32 cellular contexts compared by ENCODE assay signal in the genomic region with DNA sequence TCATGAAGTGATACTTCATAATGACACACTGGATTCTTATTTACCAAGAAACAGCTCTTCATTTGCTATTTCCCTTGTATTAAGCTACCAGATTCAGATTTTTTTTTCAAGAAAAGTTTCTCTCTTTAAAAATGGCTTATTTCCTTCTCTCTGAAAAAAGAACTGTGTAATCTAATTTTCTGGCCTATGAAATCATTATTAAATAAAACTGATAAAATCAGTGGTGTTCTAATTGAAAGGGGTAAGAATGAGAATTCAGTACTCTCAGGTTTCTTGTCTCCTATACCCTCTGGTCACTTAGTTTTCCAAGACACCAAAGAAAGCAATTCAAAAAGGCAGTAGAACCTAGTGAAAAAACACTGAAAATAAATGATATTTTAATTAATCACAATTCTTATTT.
"Had no signal": no experiment of that assay in that cellular context is flagged by ENCODE, and none has a peak within 500 bp of the region (broad histone marks: within the 10 kb centered on the region; RNA-seq: fewer than 3 reads in every experiment).

No MANE protein-coding gene starts in this region.

- H3K4me3 Mint-ChIP-seq: activated CD4-positive, alpha-beta memory T cell treated with anti-CD3 and anti-CD28 coated beads for 36 hours; activated naive CD4-positive, alpha-beta T cell treated with anti-CD3 and anti-CD28 coated beads, Interleukin-2, amount 50 U/mL, for 24 hours; activated T-cell treated with anti-CD3 and anti-CD28 coated beads, Interleukin-2, amount 50 U/mL, for 24 hours; natural killer cell; neural progenitor cell; stimulated activated memory B cell treated with anti-CD40 and anti-IgM and Interleukin-4, amounts not matched to agents 10 μg/mL and 1 μg/mL and 100 μg/mL, for 72 hours; stimulated activated naive CD8-positive, alpha-beta T cell treated with anti-CD3 and anti-CD28 coated beads, Interleukin-15, amount 100 ng/mL, for 72 hours; T-helper 1 cell treated with Interleukin-12 subunit alpha and Interleukin-12 subunit beta and Interleukin-4 antibody, amounts not matched to agents 30 μg/mL and 1 μg/mL, for 36 hours; type B pancreatic cell had no signal

- H3K4me2 ChIP-seq: neural progenitor cell had no signal

- H3K27me3 Mint-ChIP-seq: activated CD4-positive, alpha-beta memory T cell treated with anti-CD3 and anti-CD28 coated beads for 36 hours; activated naive CD4-positive, alpha-beta T cell treated with anti-CD3 and anti-CD28 coated beads, Interleukin-2, amount 50 U/mL, for 24 hours; activated T-cell treated with anti-CD3 and anti-CD28 coated beads, Interleukin-2, amount 50 U/mL, for 24 hours; stimulated activated memory B cell treated with anti-CD40 and anti-IgM and Interleukin-4, amounts not matched to agents 10 μg/mL and 1 μg/mL and 100 μg/mL, for 72 hours; stimulated activated naive CD8-positive, alpha-beta T cell treated with anti-CD3 and anti-CD28 coated beads, Interleukin-15, amount 100 ng/mL, for 72 hours; type B pancreatic cell had no signal

- H3K27ac ChIP-seq: body of pancreas, coronary artery, neural progenitor cell, right lobe of liver, skin epidermis, uterus, WERI-Rb-1 had no signal

- H3K4me1 ChIP-seq: body of pancreas, right lobe of liver had no signal

- ATAC-seq: activated CD4-positive, CD25-positive, alpha-beta regulatory T cell treated with anti-CD3 and anti-CD28 coated beads, Interleukin-2, amount 50 U/mL, for 24 hours; body of pancreas; left cardiac atrium; left ventricle myocardium superior; natural killer cell; right lobe of liver; stimulated activated memory B cell treated with anti-CD40 and anti-IgM and Interleukin-4, amounts not matched to agents 10 μg/mL and 1 μg/mL and 100 μg/mL, for 72 hours; stimulated activated naive CD8-positive, alpha-beta T cell treated with anti-CD3 and anti-CD28 coated beads, Interleukin-15, amount 100 ng/mL, for 72 hours had no signal

- H2AFZ ChIP-seq: neural progenitor cell had no signal

- H3K9me3 ChIP-seq: body of pancreas, right lobe of liver, uterus had no signal

- H3K27me3 ChIP-seq: body of pancreas, dorsolateral prefrontal cortex, neural progenitor cell, right lobe of liver, uterus had no signal

- H3K36me3 Mint-ChIP-seq: natural killer cell had no signal

- DNase-seq: activated CD4-positive, alpha-beta memory T cell treated with anti-CD3 and anti-CD28 coated beads for 36 hours; activated CD4-positive, alpha-beta T cell treated with anti-CD3 and anti-CD28 coated beads for 48 hours; activated CD8-positive, alpha-beta memory T cell treated with anti-CD3 and anti-CD28 coated beads, Interleukin-2, amount 50 U/mL, for 48 hours; activated gamma-delta T cell; activated T-cell treated with anti-CD3 and anti-CD28 coated beads, Interleukin-2, amount 50 U/mL, for 24 hours; anterior cingulate cortex; body of pancreas; cerebellar nuclear complex; dorsolateral prefrontal cortex; effector memory CD4-positive, alpha-beta T cell; left cardiac atrium; left ventricle myocardium superior; natural killer cell; occipital lobe; right lobe of liver; stimulated activated CD4-positive, alpha-beta T cell treated with anti-CD3 and anti-CD28 coated beads, Interleukin-1b, Interleukin-23, amount 100 ng/mL, for 48 hours; stimulated activated CD4-positive, alpha-beta T cell treated with anti-CD3 and anti-CD28 coated beads, Interleukin-4, amount 100 ng/mL, for 4 hours; stimulated activated CD8-positive, alpha-beta memory T cell treated with anti-CD3 and anti-CD28 coated beads, Interleukin-4, amount 100 ng/mL, for 48 hours; stimulated activated naive CD8-positive, alpha-beta T cell treated with anti-CD3 and anti-CD28 coated beads, Interleukin-15, amount 100 ng/mL, for 72 hours; substantia nigra; SW 1271; T1000; uterus; WERI-Rb-1 had no signal

- H3K36me3 ChIP-seq: neural progenitor cell, right lobe of liver, uterus had no signal

- H3K27ac Mint-ChIP-seq: activated CD4-positive, alpha-beta memory T cell treated with anti-CD3 and anti-CD28 coated beads for 36 hours; activated naive CD4-positive, alpha-beta T cell treated with anti-CD3 and anti-CD28 coated beads, Interleukin-2, amount 50 U/mL, for 24 hours; activated T-cell treated with anti-CD3 and anti-CD28 coated beads, Interleukin-2, amount 50 U/mL, for 24 hours; natural killer cell; neural progenitor cell; stimulated activated memory B cell treated with anti-CD40 and anti-IgM and Interleukin-4, amounts not matched to agents 10 μg/mL and 1 μg/mL and 100 μg/mL, for 72 hours; stimulated activated naive CD8-positive, alpha-beta T cell treated with anti-CD3 and anti-CD28 coated beads, Interleukin-15, amount 100 ng/mL, for 72 hours; T-helper 1 cell treated with Interleukin-12 subunit alpha and Interleukin-12 subunit beta and Interleukin-4 antibody, amounts not matched to agents 30 μg/mL and 1 μg/mL, for 36 hours; type B pancreatic cell had no signal

- H3K9ac ChIP-seq: neural progenitor cell had no signal

- H3K4me3 ChIP-seq: body of pancreas, coronary artery, dorsolateral prefrontal cortex, neural progenitor cell, right lobe of liver, skin epidermis, uterus had no signal
